Comparison of ENCODE assay signal across 1 cellular context in the genomic region with DNA sequence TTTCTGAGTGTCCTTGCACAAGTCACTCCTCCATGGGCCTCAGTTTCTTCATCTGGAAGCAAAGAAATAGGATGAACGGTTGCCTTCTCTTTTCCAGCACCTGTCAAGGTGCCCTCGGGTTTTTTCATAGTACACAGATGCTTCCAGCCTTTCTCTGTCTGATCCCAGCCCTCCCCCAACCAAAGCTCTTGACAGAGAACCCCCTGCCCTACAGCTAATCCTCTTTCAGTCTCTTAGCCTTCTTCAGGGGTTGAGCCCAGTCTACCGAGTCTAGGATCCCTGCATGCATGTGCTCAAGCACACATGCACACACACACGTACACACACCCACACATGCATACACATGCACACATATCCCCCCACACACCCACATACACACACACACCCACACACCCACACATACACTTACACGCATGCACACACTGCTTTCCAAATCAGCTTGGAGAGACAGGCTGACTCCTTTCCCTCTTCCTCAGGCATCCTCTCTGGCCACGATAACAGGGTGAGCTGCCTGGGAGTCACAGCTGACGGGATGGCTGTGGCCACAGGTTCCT.
A peak's percentile ranks its signal among the peaks of the same experiment; 100 is the strongest.
TF ChIP-seq lines count a peak whose summit lies in the region.

No MANE protein-coding gene starts in this region.

TF ChIP-seq in K562, 482 proteins besides CTCF, POLR2A, EP300 and RAD21:
- TF ChIP-seq POLR2B (IDR thresholded peaks at IDR 0.05; ENCODE audit: low read depth, partially characterized antibody) (peak; percentile 35), PTRF (tag; IDR thresholded peaks at IDR 0.05) (no peak), POLR2AphosphoS2 (IDR thresholded peaks at IDR 0.05; ENCODE audit: low read length) (no peak), EGR1 (conservative IDR thresholded peaks at IDR 0.05) (peak; percentile 47; the same call in 1 of the 2 replicates), ZNF24 (IDR thresholded peaks at IDR 0.05) (no peak)
- TF ChIP-seq, protein P1, sequence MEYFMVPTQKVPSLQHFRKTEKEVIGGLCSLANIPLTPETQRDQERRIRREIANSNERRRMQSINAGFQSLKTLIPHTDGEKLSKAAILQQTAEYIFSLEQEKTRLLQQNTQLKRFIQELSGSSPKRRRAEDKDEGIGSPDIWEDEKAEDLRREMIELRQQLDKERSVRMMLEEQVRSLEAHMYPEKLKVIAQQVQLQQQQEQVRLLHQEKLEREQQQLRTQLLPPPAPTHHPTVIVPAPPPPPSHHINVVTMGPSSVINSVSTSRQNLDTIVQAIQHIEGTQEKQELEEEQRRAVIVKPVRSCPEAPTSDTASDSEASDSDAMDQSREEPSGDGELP (CRISPR knock-in tag; IDR thresholded peaks at IDR 0.05; ENCODE audit: borderline replicate concordance): 0 out of 2 replicates have a peak, but pooled peaks have one; percentile 22
